ENCODE assay signal across 17 cellular contexts in genomic region chr9:91716239-91716638, GRCh38.
DNase-seq lines count a peak whose midpoint lies in the region; ATAC-seq and TF ChIP-seq lines count a peak whose summit lies in the region.
"Had no signal": no experiment of that assay in that cellular context is flagged by ENCODE, and none has a peak within 500 bp of the region (broad histone marks: within the 10 kb centered on the region; RNA-seq: fewer than 3 reads in every experiment).

No MANE protein-coding gene starts in this region.

- H4K20me1 ChIP-seq in Karpas-422 (ENCODE audit: insufficient read depth, low read depth, low read length) = no peaks in the 10 kb centered on the region
- H4K20me1 ChIP-seq: BLaER1 treated with 17β-estradiol and CSF1 and Interleukin-3, amounts not matched to agents 10 nM and 100 nM had no signal

- H3K4me2 ChIP-seq in Karpas-422 (ENCODE audit: low read depth, low read length, poor library complexity, severe bottlenecking) = no peak overlapping the region
- H3K4me2 ChIP-seq: A549; BLaER1 treated with 17β-estradiol and CSF1 and Interleukin-3, amounts not matched to agents 10 nM and 100 nM had no signal

- no peaks in the 10 kb centered on the region for H3K79me2 ChIP-seq in Karpas-422 (ENCODE audit: low read length)

- H3K9me3 Mint-ChIP-seq in natural killer cell treated with Interleukin-12 subunit alpha and Interleukin-12 subunit beta and Interleukin-15 and Interleukin-18, amount 100 ng/mL, for 72 hours = peaks cover 5% of the 10 kb centered on the region
- no peaks in the 10 kb centered on the region for H3K9me3 Mint-ChIP-seq in natural killer cell
- H3K9me3 Mint-ChIP-seq: CD8-positive, alpha-beta T cell had no signal

- H3K36me3 ChIP-seq in Karpas-422 (ENCODE audit: insufficient read depth, low read length) = no peaks in the 10 kb centered on the region
- H3K36me3 ChIP-seq: BLaER1 treated with 17β-estradiol and CSF1 and Interleukin-3, amounts not matched to agents 10 nM and 100 nM had no signal

- no peak for TF ChIP-seq CTCF in natural killer cell (IDR thresholded peaks at IDR 0.05)

- no peak overlapping the region for H3K9ac ChIP-seq in Karpas-422 (ENCODE audit: low read length)
- H3K9ac ChIP-seq: BLaER1 treated with 17β-estradiol and CSF1 and Interleukin-3, amounts not matched to agents 10 nM and 100 nM had no signal

- H3K4me1 ChIP-seq in Karpas-422 (ENCODE audit: low read length) = peaks cover 11% of the 10 kb centered on the region

- H3K4me3 ChIP-seq in Karpas-422 (ENCODE audit: low read length) = no peak overlapping the region
- H3K4me3 ChIP-seq: A549; BLaER1 treated with 17β-estradiol and CSF1 and Interleukin-3, amounts not matched to agents 10 nM and 100 nM had no signal

- peaks cover 8% of the 10 kb centered on the region for H3K36me3 Mint-ChIP-seq in natural killer cell treated with Interleukin-12 subunit alpha and Interleukin-12 subunit beta and Interleukin-15 and Interleukin-18, amount 100 ng/mL, for 72 hours
- no peaks in the 10 kb centered on the region for H3K36me3 Mint-ChIP-seq in natural killer cell
- H3K36me3 Mint-ChIP-seq: CD8-positive, alpha-beta T cell had no signal

- no peak overlapping the region for H3K27ac ChIP-seq in Karpas-422 (ENCODE audit: low read length)
- H3K27ac ChIP-seq: A549; BLaER1 treated with 17β-estradiol and CSF1 and Interleukin-3, amounts not matched to agents 10 nM and 100 nM; C4-2B had no signal

- no peak overlapping the region for H3K27ac Mint-ChIP-seq in natural killer cell treated with Interleukin-12 subunit alpha and Interleukin-12 subunit beta and Interleukin-15 and Interleukin-18, amount 100 ng/mL, for 72 hours
- H3K27ac Mint-ChIP-seq in natural killer cell = no peak overlapping the region
- H3K27ac Mint-ChIP-seq: B cell; CD4-positive, alpha-beta T cell; CD8-positive, alpha-beta T cell had no signal

- H3K9me3 ChIP-seq in Karpas-422 (ENCODE audit: low read length) = 0 out of 2 replicates have a peak, but pooled peaks cover 6% of the 10 kb centered on the region
- H3K9me3 ChIP-seq: A549, Caco-2 had no signal

- no peaks in the 10 kb centered on the region for H3K27me3 ChIP-seq in Karpas-422 (ENCODE audit: low read length)
- H3K27me3 ChIP-seq: BLaER1 treated with 17β-estradiol and CSF1 and Interleukin-3, amounts not matched to agents 10 nM and 100 nM had no signal

- H3K9me2 ChIP-seq in Karpas-422 (replicated peaks; ENCODE audit: insufficient read depth, low read length) = no peaks in the 10 kb centered on the region

- peaks cover 5 to 7% of the 10 kb centered on the region in 2 donors for H3K4me1 Mint-ChIP-seq in natural killer cell treated with Interleukin-12 subunit alpha and Interleukin-12 subunit beta and Interleukin-15 and Interleukin-18, amount 100 ng/mL, for 72 hours (ENCODE audit: low read depth in 2 of 2)
- H3K4me1 Mint-ChIP-seq in natural killer cell = peaks cover 0 to 6% of the 10 kb centered on the region in 2 donors

- peaks cover 18 to 34% of the 10 kb centered on the region in 2 donors for H3K27me3 Mint-ChIP-seq in natural killer cell treated with Interleukin-12 subunit alpha and Interleukin-12 subunit beta and Interleukin-15 and Interleukin-18, amount 100 ng/mL, for 72 hours
- peaks cover 19 to 37% of the 10 kb centered on the region in 2 donors for H3K27me3 Mint-ChIP-seq in natural killer cell (ENCODE audit: low read depth in 2 of 2)
- H3K27me3 Mint-ChIP-seq: B cell had no signal

- peak; percentile 15 for DNase-seq in natural killer cell treated with Interleukin-12 subunit alpha and Interleukin-12 subunit beta and Interleukin-15 and Interleukin-18, amount 100 ng/mL, for 72 hours (ENCODE audit: low spot score)
- DNase-seq in natural killer cell (no peak), Karpas-422 (peak; percentile 9), A172 (ENCODE audit: low spot score) (no peak)
- DNase-seq: 8988T; AML-193; Caco-2; Calu3; CD4-positive, alpha-beta T cell; CD8-positive, alpha-beta T cell; DMS79 treated with DMSO at 0.1 percent for 48 hours; GF-D8 had no signal

- no peak overlapping the region for H3K4me3 Mint-ChIP-seq in natural killer cell treated with Interleukin-12 subunit alpha and Interleukin-12 subunit beta and Interleukin-15 and Interleukin-18, amount 100 ng/mL, for 72 hours
- no peak overlapping the region for H3K4me3 Mint-ChIP-seq in natural killer cell
- H3K4me3 Mint-ChIP-seq: B cell; CD4-positive, alpha-beta T cell; CD8-positive, alpha-beta T cell had no signal

- no peak overlapping the region for H2AFZ ChIP-seq in Karpas-422 (ENCODE audit: low read length)

- ATAC-seq in natural killer cell treated with Interleukin-12 subunit alpha and Interleukin-12 subunit beta and Interleukin-15 and Interleukin-18, amount 100 ng/mL, for 72 hours = no peak
- no peak for ATAC-seq in natural killer cell
- ATAC-seq in GM21526 (IDR thresholded peaks at IDR 0.05; ENCODE audit: low FRiP score, unreplicated experiment) = no peak
- ATAC-seq: A549; CD8-positive, alpha-beta T cell had no signal

- intact Hi-C loops in natural killer cell (cut with micrococcal nuclease) = no loop called here

Comparison
In these comparisons a context has a peak if more than half of its experiments do, and no peak if none do; other contexts are left out.
1. DNase-seq: peak in natural killer cell treated with Interleukin-12 subunit alpha and Interleukin-12 subunit beta and Interleukin-15 and Interleukin-18, amount 100 ng/mL, for 72 hours (single experiment) and Karpas-422 (single experiment); none in natural killer cell (single experiment) and A172 (single experiment).